Comparison of ENCODE assay signal across 15 cellular contexts in the genomic region with DNA sequence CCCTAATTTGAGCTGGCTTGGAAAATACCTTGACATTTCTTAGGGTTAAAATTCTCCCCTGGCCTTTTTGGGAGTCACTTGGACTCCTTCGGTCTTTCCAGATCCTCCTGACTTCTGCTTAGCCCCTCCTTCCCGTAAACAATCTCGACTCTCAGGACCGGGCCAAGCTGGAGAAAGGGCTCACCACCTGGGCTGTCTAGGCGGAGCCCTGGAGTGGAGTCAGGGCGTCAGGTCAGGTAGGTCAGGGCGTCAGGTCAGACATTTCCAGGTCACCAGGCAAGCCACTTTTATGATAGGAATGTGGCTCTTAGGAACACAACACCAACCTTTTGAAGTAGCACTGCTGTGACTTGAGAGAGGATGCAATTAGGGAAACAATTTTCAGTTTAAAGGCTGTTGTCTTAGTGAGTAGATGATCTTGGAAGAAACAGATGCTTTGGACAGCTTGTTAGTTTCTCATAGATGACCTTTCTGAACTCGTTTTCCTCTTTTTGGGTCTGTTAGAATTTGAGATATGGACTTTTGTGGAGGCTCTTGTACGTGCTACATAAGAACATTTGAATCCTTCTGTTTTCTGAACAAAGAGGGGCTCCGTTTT. TPM values are rescaled to one million over a fixed set of nuclear protein-coding genes. Genes with fewer than 3 reads are reported as not detected.
DNase-seq lines count a peak whose midpoint lies in the region; ATAC-seq, FAIRE-seq and TF ChIP-seq lines count a peak whose summit lies in the region.
"Had no signal": no experiment of that assay in that cellular context is flagged by ENCODE, and none has a peak within 500 bp of the region (broad histone marks: within the 10 kb centered on the region; RNA-seq: fewer than 3 reads in every experiment).

No MANE protein-coding gene starts in this region.

- H3K9me1 ChIP-seq in K562 (ENCODE audit: control insufficient read depth, insufficient read depth, low read length), result no peaks in the 10 kb centered on the region

- H2AFZ ChIP-seq in K562 (ENCODE audit: low read depth, low read length), result no peak overlapping the region

- H3K9me3 Mint-ChIP-seq in activated T-cell treated with anti-CD3 and anti-CD28 coated beads, Interleukin-2, amount 50 U/mL, for 72 hours, result no peaks in the 10 kb centered on the region
- H3K9me3 Mint-ChIP-seq in activated T-cell treated with anti-CD3 and anti-CD28 coated beads, Interleukin-2, amount 50 U/mL, for 4 hours, result no peaks in the 10 kb centered on the region
- H3K9me3 Mint-ChIP-seq: nephron; T-helper 2 cell treated with Interferon-gamma antibody and Interleukin-4, amounts not matched to agents 5 μg/mL and 100 μg/mL, for 36 hours had no signal

- no peak for ATAC-seq in activated T-cell treated with anti-CD3 and anti-CD28 coated beads, Interleukin-2, amount 50 U/mL, for 72 hours (replicated peaks in 1 of 2)
- ATAC-seq in activated T-cell treated with anti-CD3 and anti-CD28 coated beads, Interleukin-2, amount 50 U/mL, for 4 hours, result no peak
- ATAC-seq in K562 (no peak; the same call in 2 of the 3 replicates), lower lobe of right lung (peak; percentile 84 to 86), HG03135 (IDR thresholded peaks at IDR 0.05; ENCODE audit: unreplicated experiment) (no peak), GM19324 (IDR thresholded peaks at IDR 0.05; ENCODE audit: low FRiP score, unreplicated experiment) (no peak)
- ATAC-seq: foreskin keratinocyte had no signal

- H3K27ac Mint-ChIP-seq in activated T-cell treated with anti-CD3 and anti-CD28 coated beads, Interleukin-2, amount 50 U/mL, for 72 hours, result peak overlapping the region; percentile 91
- H3K27ac Mint-ChIP-seq: T-helper 2 cell treated with Interferon-gamma antibody and Interleukin-4, amounts not matched to agents 5 μg/mL and 100 μg/mL, for 36 hours had no signal

- H3K4me2 ChIP-seq in K562 (ENCODE audit: insufficient read depth, low read length), result no peak overlapping the region

- no TSS peak for BruUV-seq in K562 (replicated peaks; lab: Mats Ljungman, UMichigan)

- peak; percentile 6 for FAIRE-seq in K562 (lab: Jason Lieb, UNC)
- FAIRE-seq: colon had no signal

- no peak for TF ChIP-seq CTCF in K562 (IDR thresholded peaks at IDR 0.05 in 2 of 3, conservative IDR thresholded peaks at IDR 0.05 in 1 of 3; ENCODE audit: insufficient read depth in 2 of 3, low read depth in 1 of 3, low read length in 3 of 3)
- TF ChIP-seq CTCF in lower lobe of right lung (IDR thresholded peaks at IDR 0.05), result no peak

- no peak for DNase-seq in activated T-cell treated with anti-CD3 and anti-CD28 coated beads, Interleukin-2, amount 50 U/mL, for 72 hours
- DNase-seq in activated T-cell treated with anti-CD3 and anti-CD28 coated beads, Interleukin-2, amount 50 U/mL, for 4 hours, result no peak
- DNase-seq in K562 (ENCODE audit: extremely low read depth in 1 of 4, low spot score in 3 of 4) (no peak), lower lobe of right lung (peak; percentile 61), D341Med (ENCODE audit: low spot score) (no peak)
- DNase-seq: foreskin keratinocyte, NCI-H1694 treated with DMSO at 0.1 percent for 48 hours, NCI-H524 treated with DMSO at 0.1 percent for 48 hours, Peyer's patch had no signal

- no peak overlapping the region for H3K4me3 ChIP-seq in K562
- no peak overlapping the region for H3K4me3 ChIP-seq in lower lobe of right lung
- H3K4me3 ChIP-seq: Peyer's patch had no signal

- intact Hi-C loops in K562 (cut with micrococcal nuclease), result no loop called here
- intact Hi-C loops in lower lobe of right lung (cut with DNase I), result no loop called here

- TF ChIP-seq RAD21 in K562 (CRISPR knock-in tag; conservative IDR thresholded peaks at IDR 0.05 in 1 of 2, IDR thresholded peaks at IDR 0.05 in 1 of 2), result no peak

- no peaks in the 10 kb centered on the region for H3K27me3 ChIP-seq in K562 (ENCODE audit: control insufficient read depth in 2 of 2, insufficient read depth in 2 of 2, low read length in 2 of 2)
- no peaks in the 10 kb centered on the region for H3K27me3 ChIP-seq in lower lobe of right lung (ENCODE audit: low read depth)
- H3K27me3 ChIP-seq: foreskin keratinocyte, Peyer's patch had no signal

- no peaks in the 10 kb centered on the region for H3K36me3 ChIP-seq in K562 (ENCODE audit: control insufficient read depth, insufficient read depth, low read length)
- no peaks in the 10 kb centered on the region for H3K36me3 ChIP-seq in lower lobe of right lung
- H3K36me3 ChIP-seq: Peyer's patch had no signal

- POLR2A ChIA-PET in K562 (lab: Yijun Ruan, JAX), result interaction anchor here (1.3 kb wide), 1 partner anchor 9 kb away, joined by 3 read pairs; no protein-coding TSS in a partner anchor

- H3K27me3 Mint-ChIP-seq in activated T-cell treated with anti-CD3 and anti-CD28 coated beads, Interleukin-2, amount 50 U/mL, for 72 hours (ENCODE audit: low read depth), result no peaks in the 10 kb centered on the region
- no peaks in the 10 kb centered on the region for H3K27me3 Mint-ChIP-seq in activated T-cell treated with anti-CD3 and anti-CD28 coated beads, Interleukin-2, amount 50 U/mL, for 4 hours (ENCODE audit: low read depth)

- 47% methylated on average over 6 of the region's 10 CpGs for WGBS in K562 (ENCODE audit: insufficient coverage, low coverage, missing lambda C conversion rate)

- peak overlapping the region in 1 of 2 donors; percentile 30 for H3K4me3 Mint-ChIP-seq in activated T-cell treated with anti-CD3 and anti-CD28 coated beads, Interleukin-2, amount 50 U/mL, for 72 hours
- no peak overlapping the region for H3K4me3 Mint-ChIP-seq in activated T-cell treated with anti-CD3 and anti-CD28 coated beads, Interleukin-2, amount 50 U/mL, for 4 hours
- H3K4me3 Mint-ChIP-seq: nephron; T-helper 2 cell treated with Interferon-gamma antibody and Interleukin-4, amounts not matched to agents 5 μg/mL and 100 μg/mL, for 36 hours had no signal

- in situ Hi-C loops in K562 (cut with MboI), result no loop called here

- CTCF ChIA-PET in K562 (lab: Yijun Ruan, JAX; ENCODE audit: low intra/inter-chr PET ratio), result no interaction called here

- H3K4me1 Mint-ChIP-seq in activated T-cell treated with anti-CD3 and anti-CD28 coated beads, Interleukin-2, amount 50 U/mL, for 72 hours (ENCODE audit: low read depth), result peaks cover 26% of the 10 kb centered on the region
- peaks cover 80% of the 10 kb centered on the region for H3K4me1 Mint-ChIP-seq in activated T-cell treated with anti-CD3 and anti-CD28 coated beads, Interleukin-2, amount 50 U/mL, for 4 hours (ENCODE audit: low read depth)

- H3K4me1 ChIP-seq in K562 (replicated peaks in 1 of 2; ENCODE audit: control insufficient read depth in 2 of 2, insufficient read depth in 2 of 2, low read length in 2 of 2) (no peaks in the 10 kb centered on the region; a peak in 1 of 5 replicates), lower lobe of right lung (peaks cover 42% of the 10 kb centered on the region)
- H3K4me1 ChIP-seq: foreskin keratinocyte had no signal

- H4K20me1 ChIP-seq in K562 (replicated peaks; ENCODE audit: control insufficient read depth, insufficient read depth, low read length), result no peaks in the 10 kb centered on the region

- no peaks in the 10 kb centered on the region; the same call in 2 of the 3 replicates for H3K79me2 ChIP-seq in K562 (ENCODE audit: control insufficient read depth, insufficient read depth, low read length)

- TF ChIP-seq EP300 in K562 (IDR thresholded peaks at IDR 0.05; ENCODE audit: low read length), result no peak

- H3K36me3 Mint-ChIP-seq in activated T-cell treated with anti-CD3 and anti-CD28 coated beads, Interleukin-2, amount 50 U/mL, for 72 hours (ENCODE audit: insufficient read depth in 2 of 2), result peaks cover 2 to 3% of the 10 kb centered on the region in 2 donors
- peaks cover 16% of the 10 kb centered on the region for H3K36me3 Mint-ChIP-seq in activated T-cell treated with anti-CD3 and anti-CD28 coated beads, Interleukin-2, amount 50 U/mL, for 4 hours (ENCODE audit: insufficient read depth)

- no peak for TF ChIP-seq POLR2A in K562 (conservative IDR thresholded peaks at IDR 0.05)

- H3K9ac ChIP-seq in K562 (ENCODE audit: insufficient read depth in 1 of 2, low read depth in 2 of 2, low read length in 2 of 2), result no peak overlapping the region; a peak in 1 of 4 replicates

- H3K9me3 ChIP-seq in K562 (replicated peaks; ENCODE audit: control insufficient read depth, insufficient read depth, low read depth, low read length) (no peaks in the 10 kb centered on the region), lower lobe of right lung (no peaks in the 10 kb centered on the region)
- H3K9me3 ChIP-seq: Peyer's patch had no signal

- H3K27ac ChIP-seq in K562 (ENCODE audit: extremely low read depth, low read depth, low read length), result no peak overlapping the region
- H3K27ac ChIP-seq in lower lobe of right lung, result peak overlapping the region; percentile 32
- H3K27ac ChIP-seq in temporal lobe (ENCODE audit: low read depth, low read length), result peak overlapping the region; percentile 36
- H3K27ac ChIP-seq: foreskin keratinocyte had no signal

RNA-seq across cellular contexts. Expression of a gene that starts 12.8 kb away (rescaled TPM):
- 100 to 1,000 TPM in 1 of 2 donors, 10 to 100 TPM in 1; 71.9 to 109 TPM for total RNA-seq in activated T-cell treated with anti-CD3 and anti-CD28 coated beads, Interleukin-2, amount 50 U/mL, for 72 hours
- 10 to 100 TPM; 38.9 to 49.8 (median 41.3) TPM for total RNA-seq in activated T-cell treated with anti-CD3 and anti-CD28 coated beads, Interleukin-2, amount 50 U/mL, for 4 hours
- total RNA-seq in K562 (2011; cell fraction: chromatin; rRNA removed; ENCODE audit: low replicate concordance), result 1.7 and 2.1 TPM in 2 replicates
- total RNA-seq in K562 (2011; cell fraction: nucleolus; rRNA removed), result 1.0 and 1.6 TPM in 2 replicates
- 1.5 and 1.8 TPM in 2 replicates for total RNA-seq in K562 (2011; cell fraction: nucleoplasm; rRNA removed)
- total RNA-seq in K562 (2014; rRNA removed) (20.2 and 22.7 TPM in 2 replicates), K562 (2014; rRNA removed; fragmentation: Illumina TruSeq; extraction: Trizol) (24.3 and 26.8 TPM in 2 replicates), K562 (2015; rRNA removed; fragmentation: Illumina TruSeq; extraction: Trizol) (35.4 and 37.3 TPM in 2 replicates), K562 (2021) (25.1 and 25.8 TPM in 2 replicates), lower lobe of right lung (91.2 TPM), temporal lobe (9.3 TPM)
- polyA plus RNA-seq in K562 (2011; rRNA removed) (16.6 and 20.5 TPM in 2 replicates), K562 (2014; fragmentation: Illumina TruSeq; extraction: Trizol) (24.5 and 24.9 TPM in 2 replicates), K562 (2014; fragmentation: Nextera tagmentation; extraction: Ambion mirVana) (10 to 100 TPM; 15.0 to 23.0 TPM), K562 (2014; rRNA removed) (16.5 and 16.6 TPM in 2 replicates)
- polyA plus RNA-seq in K562 (2011; cell fraction: cytosol; rRNA removed), result 6.5 and 10.2 TPM in 2 replicates
- polyA plus RNA-seq in K562 (2011; cell fraction: nucleus; rRNA removed), result 2.8 and 6.8 TPM in 2 replicates
- 33.5 and 38.3 TPM in 2 replicates for polyA plus RNA-seq in K562 (2012)
- polyA minus RNA-seq in K562 (2011; rRNA and poly(A)+ RNA removed), result 52.6 and 53.0 TPM in 2 replicates
- 15.8 and 23.3 TPM in 2 replicates for polyA minus RNA-seq in K562 (2011; cell fraction: cytosol; rRNA and poly(A)+ RNA removed)
- 2.2 and 6.3 TPM in 2 replicates for polyA minus RNA-seq in K562 (2011; cell fraction: nucleus; rRNA and poly(A)+ RNA removed)

RNA-seq across cellular contexts. Expression of a gene that starts 13.1 kb away (rescaled TPM):
- 10 to 100 TPM; 41.0 to 59.3 TPM for total RNA-seq in activated T-cell treated with anti-CD3 and anti-CD28 coated beads, Interleukin-2, amount 50 U/mL, for 72 hours
- 10 to 100 TPM in 2 of 3 donors, 1 to 10 TPM in 1; 7.3 to 11.1 (median 11.1) TPM for total RNA-seq in activated T-cell treated with anti-CD3 and anti-CD28 coated beads, Interleukin-2, amount 50 U/mL, for 4 hours
- 4.2 and 6.2 TPM in 2 replicates for total RNA-seq in K562 (2011; cell fraction: chromatin; rRNA removed; ENCODE audit: low replicate concordance)
- 2.2 and 5.0 TPM in 2 replicates for total RNA-seq in K562 (2011; cell fraction: nucleolus; rRNA removed)
- 2.7 and 5.5 TPM in 2 replicates for total RNA-seq in K562 (2011; cell fraction: nucleoplasm; rRNA removed)
- 1.2 and 2.0 TPM in 2 replicates for total RNA-seq in K562 (2014; rRNA removed)
- 1.7 and 2.0 TPM in 2 replicates for total RNA-seq in K562 (2014; rRNA removed; fragmentation: Illumina TruSeq; extraction: Trizol)
- 1.1 and 1.9 TPM in 2 replicates for total RNA-seq in K562 (2015; rRNA removed; fragmentation: Illumina TruSeq; extraction: Trizol)
- 2.8 and 3.0 TPM in 2 replicates for total RNA-seq in K562 (2021)
- 3.5 and 5.0 TPM in 2 replicates for polyA plus RNA-seq in K562 (2011; rRNA removed)
- polyA plus RNA-seq in K562 (2011; cell fraction: cytosol; rRNA removed), result 1.2 and 2.1 TPM in 2 replicates
- polyA plus RNA-seq in K562 (2011; cell fraction: nucleus; rRNA removed), result 4.0 and 7.1 TPM in 2 replicates
- 2.4 and 4.1 TPM in 2 replicates for polyA plus RNA-seq in K562 (2012)
- polyA plus RNA-seq in K562 (2014; fragmentation: Illumina TruSeq; extraction: Trizol), result 1.1 and 1.9 TPM in 2 replicates
- 1 to 10 TPM; 1.3 to 2.0 TPM for polyA plus RNA-seq in K562 (2014; fragmentation: Nextera tagmentation; extraction: Ambion mirVana)
- 1.1 and 2.3 TPM in 2 replicates for polyA plus RNA-seq in K562 (2014; rRNA removed)
- 1.4 and 1.9 TPM in 2 replicates for polyA minus RNA-seq in K562 (2011; rRNA and poly(A)+ RNA removed)
- polyA minus RNA-seq in K562 (2011; cell fraction: cytosol; rRNA and poly(A)+ RNA removed), result not detected in 2 replicates
- 1.9 and 5.0 TPM in 2 replicates for polyA minus RNA-seq in K562 (2011; cell fraction: nucleus; rRNA and poly(A)+ RNA removed)
- 38.5 TPM for total RNA-seq in lower lobe of right lung
- total RNA-seq in temporal lobe, result 9.1 TPM

Comparison
In these comparisons a context has a peak if more than half of its experiments do, and no peak if none do; other contexts are left out.
1. ATAC-seq: peak in lower lobe of right lung (2 of 2); none in activated T-cell treated with anti-CD3 and anti-CD28 coated beads, Interleukin-2, amount 50 U/mL, for 72 hours (0 of 2), activated T-cell treated with anti-CD3 and anti-CD28 coated beads, Interleukin-2, amount 50 U/mL, for 4 hours (0 of 2), K562 (single experiment), HG03135 (single experiment) and GM19324 (single experiment).